Comparison of ENCODE assay signal across 1 cellular context in the genomic region with DNA sequence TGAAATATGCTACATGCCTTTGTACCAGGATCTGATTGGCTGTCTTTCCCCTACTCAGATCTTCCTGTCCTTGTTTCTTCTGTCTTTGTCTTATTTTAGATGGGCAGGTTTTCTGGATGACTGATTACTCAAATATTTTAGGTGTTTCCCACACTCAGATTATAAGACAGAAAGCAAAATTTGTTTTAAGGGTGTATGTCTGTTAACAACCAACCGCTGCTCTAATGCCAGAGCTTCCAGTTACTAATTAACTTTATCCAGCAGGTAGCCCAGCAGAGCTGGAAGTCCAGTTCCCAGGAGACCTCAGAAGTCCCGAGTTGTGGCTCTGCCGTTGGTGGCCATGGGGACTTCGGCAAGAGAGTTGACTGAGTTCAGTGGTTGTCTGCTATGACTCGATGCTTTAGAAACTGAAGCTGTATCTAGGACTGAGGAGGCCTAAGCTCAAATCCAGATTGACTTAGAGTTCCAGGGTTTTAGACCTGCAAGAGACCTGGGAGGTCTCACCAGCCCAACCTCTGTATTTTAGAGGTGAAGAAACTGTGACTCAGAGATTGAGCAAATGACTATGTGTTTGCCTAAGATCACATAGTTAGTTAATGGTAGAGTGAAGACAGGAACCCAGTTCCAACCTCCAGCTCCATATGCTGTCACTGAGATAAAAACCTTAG.
TF ChIP-seq lines count a peak whose summit lies in the region.

No MANE protein-coding gene starts in this region.

TF ChIP-seq in HepG2, 621 proteins besides CTCF, POLR2A, EP300 and RAD21 (continued from another document and continues in another):
- TF ChIP-seq BRD4 (CRISPR knock-in tag; IDR thresholded peaks at IDR 0.05), result no peak
- no peak for TF ChIP-seq ATAD3A (CRISPR knock-in tag; IDR thresholded peaks at IDR 0.05)
- no peak for TF ChIP-seq KLF13 (CRISPR knock-in tag; IDR thresholded peaks at IDR 0.05)
- TF ChIP-seq, protein P1, sequence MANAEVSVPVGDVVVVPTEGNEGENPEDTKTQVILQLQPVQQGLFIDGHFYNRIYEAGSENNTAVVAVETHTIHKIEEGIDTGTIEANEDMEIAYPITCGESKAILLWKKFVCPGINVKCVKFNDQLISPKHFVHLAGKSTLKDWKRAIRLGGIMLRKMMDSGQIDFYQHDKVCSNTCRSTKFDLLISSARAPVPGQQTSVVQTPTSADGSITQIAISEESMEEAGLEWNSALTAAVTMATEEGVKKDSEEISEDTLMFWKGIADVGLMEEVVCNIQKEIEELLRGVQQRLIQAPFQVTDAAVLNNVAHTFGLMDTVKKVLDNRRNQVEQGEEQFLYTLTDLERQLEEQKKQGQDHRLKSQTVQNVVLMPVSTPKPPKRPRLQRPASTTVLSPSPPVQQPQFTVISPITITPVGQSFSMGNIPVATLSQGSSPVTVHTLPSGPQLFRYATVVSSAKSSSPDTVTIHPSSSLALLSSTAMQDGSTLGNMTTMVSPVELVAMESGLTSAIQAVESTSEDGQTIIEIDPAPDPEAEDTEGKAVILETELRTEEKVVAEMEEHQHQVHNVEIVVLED (CRISPR knock-in tag; IDR thresholded peaks at IDR 0.05; ENCODE audit: borderline replicate concordance), result no peak
- no peak for TF ChIP-seq MXI1 (IDR thresholded peaks at IDR 0.05; ENCODE audit: borderline replicate concordance, low read depth, low read length)
- TF ChIP-seq ZNF549 (CRISPR knock-in tag; IDR thresholded peaks at IDR 0.05), result no peak
- TF ChIP-seq THRA (CRISPR knock-in tag; IDR thresholded peaks at IDR 0.05; ENCODE audit: borderline replicate concordance), result no peak; the same call in 1 of the 2 replicates
- TF ChIP-seq SMAD3 (CRISPR knock-in tag; IDR thresholded peaks at IDR 0.05), result peak; percentile 49; the same call in 1 of the 2 replicates
- peak; percentile 31; the same call in 1 of the 2 replicates for TF ChIP-seq SALL1 (CRISPR knock-in tag; IDR thresholded peaks at IDR 0.05)
- TF ChIP-seq MLLT10 (CRISPR knock-in tag; IDR thresholded peaks at IDR 0.05), result no peak
- TF ChIP-seq KAT7 (CRISPR knock-in tag; IDR thresholded peaks at IDR 0.05; ENCODE audit: borderline replicate concordance), result no peak
- TF ChIP-seq HNRNPK (IDR thresholded peaks at IDR 0.05; ENCODE audit: low read depth, low read length, poor library complexity, severe bottlenecking), result no peak
- TF ChIP-seq, protein P2, sequence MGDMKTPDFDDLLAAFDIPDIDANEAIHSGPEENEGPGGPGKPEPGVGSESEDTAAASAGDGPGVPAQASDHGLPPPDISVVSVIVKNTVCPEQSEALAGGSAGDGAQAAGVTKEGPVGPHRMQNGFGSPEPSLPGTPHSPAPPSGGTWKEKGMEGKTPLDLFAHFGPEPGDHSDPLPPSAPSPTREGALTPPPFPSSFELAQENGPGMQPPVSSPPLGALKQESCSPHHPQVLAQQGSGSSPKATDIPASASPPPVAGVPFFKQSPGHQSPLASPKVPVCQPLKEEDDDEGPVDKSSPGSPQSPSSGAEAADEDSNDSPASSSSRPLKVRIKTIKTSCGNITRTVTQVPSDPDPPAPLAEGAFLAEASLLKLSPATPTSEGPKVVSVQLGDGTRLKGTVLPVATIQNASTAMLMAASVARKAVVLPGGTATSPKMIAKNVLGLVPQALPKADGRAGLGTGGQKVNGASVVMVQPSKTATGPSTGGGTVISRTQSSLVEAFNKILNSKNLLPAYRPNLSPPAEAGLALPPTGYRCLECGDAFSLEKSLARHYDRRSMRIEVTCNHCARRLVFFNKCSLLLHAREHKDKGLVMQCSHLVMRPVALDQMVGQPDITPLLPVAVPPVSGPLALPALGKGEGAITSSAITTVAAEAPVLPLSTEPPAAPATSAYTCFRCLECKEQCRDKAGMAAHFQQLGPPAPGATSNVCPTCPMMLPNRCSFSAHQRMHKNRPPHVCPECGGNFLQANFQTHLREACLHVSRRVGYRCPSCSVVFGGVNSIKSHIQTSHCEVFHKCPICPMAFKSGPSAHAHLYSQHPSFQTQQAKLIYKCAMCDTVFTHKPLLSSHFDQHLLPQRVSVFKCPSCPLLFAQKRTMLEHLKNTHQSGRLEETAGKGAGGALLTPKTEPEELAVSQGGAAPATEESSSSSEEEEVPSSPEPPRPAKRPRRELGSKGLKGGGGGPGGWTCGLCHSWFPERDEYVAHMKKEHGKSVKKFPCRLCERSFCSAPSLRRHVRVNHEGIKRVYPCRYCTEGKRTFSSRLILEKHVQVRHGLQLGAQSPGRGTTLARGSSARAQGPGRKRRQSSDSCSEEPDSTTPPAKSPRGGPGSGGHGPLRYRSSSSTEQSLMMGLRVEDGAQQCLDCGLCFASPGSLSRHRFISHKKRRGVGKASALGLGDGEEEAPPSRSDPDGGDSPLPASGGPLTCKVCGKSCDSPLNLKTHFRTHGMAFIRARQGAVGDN (CRISPR knock-in tag; IDR thresholded peaks at IDR 0.05), result no peak
- TF ChIP-seq, protein P3, sequence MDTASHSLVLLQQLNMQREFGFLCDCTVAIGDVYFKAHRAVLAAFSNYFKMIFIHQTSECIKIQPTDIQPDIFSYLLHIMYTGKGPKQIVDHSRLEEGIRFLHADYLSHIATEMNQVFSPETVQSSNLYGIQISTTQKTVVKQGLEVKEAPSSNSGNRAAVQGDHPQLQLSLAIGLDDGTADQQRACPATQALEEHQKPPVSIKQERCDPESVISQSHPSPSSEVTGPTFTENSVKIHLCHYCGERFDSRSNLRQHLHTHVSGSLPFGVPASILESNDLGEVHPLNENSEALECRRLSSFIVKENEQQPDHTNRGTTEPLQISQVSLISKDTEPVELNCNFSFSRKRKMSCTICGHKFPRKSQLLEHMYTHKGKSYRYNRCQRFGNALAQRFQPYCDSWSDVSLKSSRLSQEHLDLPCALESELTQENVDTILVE (CRISPR knock-in tag; IDR thresholded peaks at IDR 0.05), result no peak
- 0 out of 2 replicates have a peak, but pooled peaks have one; percentile 50 for TF ChIP-seq ZNF710 (CRISPR knock-in tag; IDR thresholded peaks at IDR 0.05; ENCODE audit: borderline replicate concordance)
- no peak for TF ChIP-seq MXD3 (CRISPR knock-in tag; IDR thresholded peaks at IDR 0.05)
- no peak for TF ChIP-seq RBAK (CRISPR knock-in tag; IDR thresholded peaks at IDR 0.05)
- TF ChIP-seq SRSF9 (IDR thresholded peaks at IDR 0.05; ENCODE audit: borderline replicate concordance, insufficient read depth, low read depth, low read length, poor library complexity, severe bottlenecking), result no peak
- TF ChIP-seq JUND (CRISPR knock-in tag; IDR thresholded peaks at IDR 0.05), result peak; percentile 55; the same call in 1 of the 2 replicates
- TF ChIP-seq ZNF383 (CRISPR knock-in tag; IDR thresholded peaks at IDR 0.05; ENCODE audit: borderline replicate concordance), result no peak
- peak; percentile 65; the same call in 1 of the 2 replicates for TF ChIP-seq ZBTB37 (CRISPR knock-in tag; IDR thresholded peaks at IDR 0.05)
- TF ChIP-seq ZNF614 (CRISPR knock-in tag; IDR thresholded peaks at IDR 0.05; ENCODE audit: borderline replicate concordance), result peak; percentile 56; the same call in 1 of the 2 replicates
- TF ChIP-seq FOXP1 (IDR thresholded peaks at IDR 0.05), result no peak
- TF ChIP-seq FOXP1 (CRISPR knock-in tag; IDR thresholded peaks at IDR 0.05), result peak; percentile 2; the same call in 1 of the 2 replicates
- no peak for TF ChIP-seq RORA (CRISPR knock-in tag; IDR thresholded peaks at IDR 0.05)
- TF ChIP-seq, protein P4, sequence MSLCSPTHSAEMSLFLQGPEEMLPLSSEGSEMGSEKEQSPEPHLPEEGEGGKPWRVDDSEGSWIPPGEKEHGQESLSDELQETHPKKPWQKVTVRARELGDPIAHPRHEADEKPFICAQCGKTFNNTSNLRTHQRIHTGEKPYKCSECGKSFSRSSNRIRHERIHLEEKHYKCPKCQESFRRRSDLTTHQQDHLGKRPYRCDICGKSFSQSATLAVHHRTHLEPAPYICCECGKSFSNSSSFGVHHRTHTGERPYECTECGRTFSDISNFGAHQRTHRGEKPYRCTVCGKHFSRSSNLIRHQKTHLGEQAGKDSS (CRISPR knock-in tag; IDR thresholded peaks at IDR 0.05; ENCODE audit: borderline replicate concordance, low read depth), result no peak
- peak; percentile 52; the same call in 1 of the 2 replicates for TF ChIP-seq HMG20A (CRISPR knock-in tag; IDR thresholded peaks at IDR 0.05; ENCODE audit: borderline replicate concordance)
- no peak for TF ChIP-seq ZNF276 (CRISPR knock-in tag; IDR thresholded peaks at IDR 0.05; ENCODE audit: low read depth)
- no peak for TF ChIP-seq NKX3-1 (CRISPR knock-in tag; IDR thresholded peaks at IDR 0.05)
- TF ChIP-seq, protein P5, sequence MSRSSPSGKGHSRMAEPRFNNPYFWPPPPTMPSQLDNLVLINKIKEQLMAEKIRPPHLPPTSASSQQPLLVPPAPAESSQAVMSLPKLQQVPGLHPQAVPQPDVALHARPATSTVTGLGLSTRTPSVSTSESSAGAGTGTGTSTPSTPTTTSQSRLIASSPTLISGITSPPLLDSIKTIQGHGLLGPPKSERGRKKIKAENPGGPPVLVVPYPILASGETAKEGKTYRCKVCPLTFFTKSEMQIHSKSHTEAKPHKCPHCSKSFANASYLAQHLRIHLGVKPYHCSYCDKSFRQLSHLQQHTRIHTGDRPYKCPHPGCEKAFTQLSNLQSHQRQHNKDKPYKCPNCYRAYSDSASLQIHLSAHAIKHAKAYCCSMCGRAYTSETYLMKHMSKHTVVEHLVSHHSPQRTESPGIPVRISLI (CRISPR knock-in tag; IDR thresholded peaks at IDR 0.05; ENCODE audit: borderline replicate concordance), result peak; percentile 24; the same call in 1 of the 2 replicates
- no peak for TF ChIP-seq ZNF839 (CRISPR knock-in tag; IDR thresholded peaks at IDR 0.05; ENCODE audit: borderline replicate concordance)
- TF ChIP-seq HIVEP1 (CRISPR knock-in tag; IDR thresholded peaks at IDR 0.05), result no peak
- TF ChIP-seq ZNF260 (CRISPR knock-in tag; IDR thresholded peaks at IDR 0.05; ENCODE audit: borderline replicate concordance, low read depth), result no peak
- TF ChIP-seq SAP130 (CRISPR knock-in tag; IDR thresholded peaks at IDR 0.05; ENCODE audit: low read depth), result peak; percentile 65
- TF ChIP-seq ZNF552 (CRISPR knock-in tag; IDR thresholded peaks at IDR 0.05; ENCODE audit: borderline replicate concordance), result no peak
- peak; percentile 97 for TF ChIP-seq FOSL2 (CRISPR knock-in tag; IDR thresholded peaks at IDR 0.05)
- TF ChIP-seq, protein P6, sequence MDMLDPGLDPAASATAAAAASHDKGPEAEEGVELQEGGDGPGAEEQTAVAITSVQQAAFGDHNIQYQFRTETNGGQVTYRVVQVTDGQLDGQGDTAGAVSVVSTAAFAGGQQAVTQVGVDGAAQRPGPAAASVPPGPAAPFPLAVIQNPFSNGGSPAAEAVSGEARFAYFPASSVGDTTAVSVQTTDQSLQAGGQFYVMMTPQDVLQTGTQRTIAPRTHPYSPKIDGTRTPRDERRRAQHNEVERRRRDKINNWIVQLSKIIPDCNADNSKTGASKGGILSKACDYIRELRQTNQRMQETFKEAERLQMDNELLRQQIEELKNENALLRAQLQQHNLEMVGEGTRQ (IDR thresholded peaks at IDR 0.05; ENCODE audit: low read depth, low read length), result no peak
- TF ChIP-seq, protein P6 (CRISPR knock-in tag; IDR thresholded peaks at IDR 0.05; ENCODE audit: borderline replicate concordance), result no peak
- TF ChIP-seq ZFX (CRISPR knock-in tag; IDR thresholded peaks at IDR 0.05; ENCODE audit: low read depth), result peak; percentile 50; the same call in 1 of the 2 replicates
